In genomic region chr1:192904438-192904895, GRCh38 we compare ENCODE assay signal across 9 cellular contexts.
A peak's percentile ranks its signal among the peaks of the same experiment; 100 is the strongest.
DNase-seq lines count a peak whose midpoint lies in the region; ATAC-seq, FAIRE-seq and TF ChIP-seq lines count a peak whose summit lies in the region.
"Had no signal": no experiment of that assay in that cellular context is flagged by ENCODE, and none has a peak within 500 bp of the region (broad histone marks: within the 10 kb centered on the region; RNA-seq: fewer than 3 reads in every experiment).

No MANE protein-coding gene starts in this region.

- H4K91ac ChIP-seq in neuronal stem cell (ENCODE audit: low read depth, low read length, poor library complexity) = no peak overlapping the region

- H4K20me1 ChIP-seq in endothelial cell of umbilical vein (replicated peaks; ENCODE audit: control insufficient read depth, extremely low read depth, insufficient read depth, low read length) = no peaks in the 10 kb centered on the region

- in situ Hi-C loops in gastrocnemius medialis (cut with MboI; ENCODE audit: low sequenced_read_pairs in 4 of 4) = no loop called here

- POLR2A ChIA-PET in endothelial cell of umbilical vein (lab: Charles Lee) = no interaction called here

- no peak overlapping the region for H4K8ac ChIP-seq in neuronal stem cell (ENCODE audit: low read depth, low read length)

- no peak overlapping the region for H3K18ac ChIP-seq in neuronal stem cell (ENCODE audit: low read length)

- no peak overlapping the region for H3K4me3 ChIP-seq in endothelial cell of umbilical vein (replicated peaks in 1 of 3; ENCODE audit: insufficient read depth in 1 of 3, low read depth in 1 of 3, low read length in 3 of 3)
- H3K4me3 ChIP-seq in neuronal stem cell (ENCODE audit: low read length in 2 of 2) = no peak overlapping the region
- no peak overlapping the region for H3K4me3 ChIP-seq in gastrocnemius medialis
- H3K4me3 ChIP-seq: Peyer's patch had no signal

- no peak overlapping the region for H2BK12ac ChIP-seq in neuronal stem cell (ENCODE audit: low read length)

- no peak overlapping the region for H2AK5ac ChIP-seq in neuronal stem cell (ENCODE audit: low read depth, low read length)

- peak; percentile 28 for FAIRE-seq in endothelial cell of umbilical vein (lab: Jason Lieb, UNC)

- no peak overlapping the region for H3K23ac ChIP-seq in neuronal stem cell (ENCODE audit: low read depth, low read length, poor library complexity)

- no peaks in the 10 kb centered on the region for H3K36me3 Mint-ChIP-seq in glutamatergic neuron (ENCODE audit: unreplicated experiment)

- WGBS in neuronal stem cell (ENCODE audit: extremely low coverage in 2 of 2, insufficient read length in 2 of 2, insufficient replicate concordance in 1 of 2), 2 donors = no CpG with 5 or more reads among the region's 7 CpGs

- no peaks in the 10 kb centered on the region for H3K79me2 ChIP-seq in endothelial cell of umbilical vein (ENCODE audit: control insufficient read depth, insufficient read depth, low read length)

- H3K4me1 ChIP-seq in endothelial cell of umbilical vein (ENCODE audit: control insufficient read depth, extremely low read depth, insufficient read depth, low read length) (no peaks in the 10 kb centered on the region), neuronal stem cell (ENCODE audit: control insufficient read depth in 2 of 2, insufficient read depth in 1 of 2, low read depth in 1 of 2, low read length in 2 of 2) (no peaks in the 10 kb centered on the region), gastrocnemius medialis (peaks cover 5 to 7% of the 10 kb centered on the region in 2 donors)
- H3K4me1 ChIP-seq: Peyer's patch had no signal

- peak overlapping the region; percentile 48 for H2AFZ ChIP-seq in endothelial cell of umbilical vein (ENCODE audit: low read depth, low read length)
- peak overlapping the region; percentile 60 for H2AFZ ChIP-seq in neuronal stem cell (ENCODE audit: low read length)

- H3K4me2 ChIP-seq in endothelial cell of umbilical vein (ENCODE audit: insufficient read depth, low read length) (peak overlapping the region; percentile 43), neuronal stem cell (ENCODE audit: insufficient read depth, low read length, poor library complexity, severe bottlenecking) (no peak overlapping the region)

- no peak overlapping the region for H3K14ac ChIP-seq in neuronal stem cell (ENCODE audit: low read length)

- no peaks in the 10 kb centered on the region for H3K9me1 ChIP-seq in endothelial cell of umbilical vein (replicated peaks; ENCODE audit: control insufficient read depth, extremely low read depth, insufficient read depth, low read length)

- DNase-seq in CD1c-positive myeloid dendritic cell (ENCODE audit: extremely low spot score) (peak; percentile 72), HT1080 (ENCODE audit: low read depth) (peak; percentile 61), endothelial cell of umbilical vein (ENCODE audit: low read depth, low spot score) (peak; percentile 38), neuronal stem cell (ENCODE audit: low spot score) (no peak), NCI-H146 (lab: John Stamatoyannopoulos, UW) (no peak), glutamatergic neuron (no peak), mesenteric fat pad (ENCODE audit: low spot score) (no peak), gastrocnemius medialis (no peak)
- DNase-seq: Peyer's patch had no signal

- H3K4ac ChIP-seq in neuronal stem cell (ENCODE audit: low read length) = no peak overlapping the region

- H3K9ac ChIP-seq in endothelial cell of umbilical vein (replicated peaks; ENCODE audit: extremely low read depth, insufficient read depth, low read length) = no peak overlapping the region
- H3K9ac ChIP-seq in neuronal stem cell (ENCODE audit: low read depth, low read length, poor library complexity) = no peak overlapping the region

- H3K4me1 Mint-ChIP-seq in glutamatergic neuron (ENCODE audit: low read depth, unreplicated experiment) = no peaks in the 10 kb centered on the region

- no peak for ATAC-seq in gastrocnemius medialis

- BruUV-seq in endothelial cell of umbilical vein (replicated peaks; lab: Mats Ljungman, UMichigan) = no TSS peak

- no peak overlapping the region for H2BK15ac ChIP-seq in neuronal stem cell (ENCODE audit: low read length)

- no peaks in the 10 kb centered on the region for H3K79me1 ChIP-seq in neuronal stem cell (ENCODE audit: low read depth, low read length)

- H2BK5ac ChIP-seq in neuronal stem cell (ENCODE audit: low read length) = no peak overlapping the region

- intact Hi-C loops in endothelial cell of umbilical vein (cut with micrococcal nuclease) (no loop called here), gastrocnemius medialis (cut with DNase I; ENCODE audit: low total_unique reads) (no loop called here)

- TF ChIP-seq POLR2A in endothelial cell of umbilical vein (IDR thresholded peaks at IDR 0.05; ENCODE audit: low read depth, low read length) (no peak), gastrocnemius medialis (IDR thresholded peaks at IDR 0.05) (no peak)

- CTCF ChIA-PET in endothelial cell of umbilical vein (lab: Charles Lee) = interaction anchor here (1.1 kb wide), 1 partner anchor 115 kb away, joined by 3 read pairs; no protein-coding TSS in a partner anchor

- H2BK120ac ChIP-seq in neuronal stem cell (ENCODE audit: low read depth, low read length) = no peak overlapping the region

- H3K9me3 ChIP-seq in endothelial cell of umbilical vein (replicated peaks; ENCODE audit: control insufficient read depth, insufficient read depth, low read length) = no peaks in the 10 kb centered on the region
- H3K9me3 ChIP-seq in neuronal stem cell (replicated peaks in 1 of 2; ENCODE audit: control insufficient read depth in 2 of 2, insufficient read depth in 1 of 2, low read depth in 1 of 2, low read length in 2 of 2) = no peaks in the 10 kb centered on the region
- no peaks in the 10 kb centered on the region for H3K9me3 ChIP-seq in gastrocnemius medialis
- H3K9me3 ChIP-seq: Peyer's patch had no signal

- H3K27ac Mint-ChIP-seq in glutamatergic neuron (ENCODE audit: unreplicated experiment) = no peak overlapping the region

- H3K36me3 ChIP-seq in endothelial cell of umbilical vein (ENCODE audit: control insufficient read depth in 2 of 2, extremely low read depth in 1 of 2, insufficient read depth in 2 of 2, low read length in 2 of 2) (no peaks in the 10 kb centered on the region), neuronal stem cell (replicated peaks in 1 of 2; ENCODE audit: control insufficient read depth in 2 of 2, insufficient read depth in 2 of 2, low read length in 2 of 2) (no peaks in the 10 kb centered on the region), gastrocnemius medialis (no peaks in the 10 kb centered on the region)
- H3K36me3 ChIP-seq: Peyer's patch had no signal

- H3K27me3 ChIP-seq in endothelial cell of umbilical vein (ENCODE audit: control insufficient read depth in 2 of 2, insufficient read depth in 2 of 2, low read length in 2 of 2) (no peaks in the 10 kb centered on the region), neuronal stem cell (ENCODE audit: control insufficient read depth in 3 of 3, insufficient read depth in 3 of 3, low read depth in 1 of 3, low read length in 3 of 3) (no peaks in the 10 kb centered on the region), gastrocnemius medialis (no peaks in the 10 kb centered on the region)
- H3K27me3 ChIP-seq: Peyer's patch had no signal

- TF ChIP-seq CTCF in endothelial cell of umbilical vein (IDR thresholded peaks at IDR 0.05; ENCODE audit: extremely low read depth in 1 of 2, insufficient read depth in 1 of 2, low read depth in 1 of 2, low read length in 2 of 2) (no peak), glutamatergic neuron (IDR thresholded peaks at IDR 0.05; ENCODE audit: partially characterized antibody, unreplicated experiment) (no peak), gastrocnemius medialis (IDR thresholded peaks at IDR 0.05 in 4 of 5, conservative IDR thresholded peaks at IDR 0.05 in 1 of 5) (no peak)

- dilution Hi-C loops in endothelial cell of umbilical vein (cut with MboI; ENCODE audit: extremely low pct_ligation_motif_present, low sequenced_read_pairs) = no loop called here

- H3K4me3 Mint-ChIP-seq in glutamatergic neuron (ENCODE audit: unreplicated experiment) = no peak overlapping the region

- no peaks in the 10 kb centered on the region for H3K9me3 Mint-ChIP-seq in glutamatergic neuron (ENCODE audit: unreplicated experiment)

- H3K27me3 Mint-ChIP-seq in glutamatergic neuron (ENCODE audit: unreplicated experiment) = no peaks in the 10 kb centered on the region

- no peak overlapping the region for H3K27ac ChIP-seq in endothelial cell of umbilical vein (ENCODE audit: insufficient read depth, low read depth, low read length)
- H3K27ac ChIP-seq in neuronal stem cell (replicated peaks; ENCODE audit: low read length) = no peak overlapping the region
- no peak overlapping the region for H3K27ac ChIP-seq in gastrocnemius medialis

TF ChIP-seq in endothelial cell of umbilical vein, 7 proteins besides CTCF, POLR2A, EP300 and RAD21:
- TF ChIP-seq MAX (IDR thresholded peaks at IDR 0.05; ENCODE audit: insufficient read depth, insufficient read length) (no peak), GATA2 (IDR thresholded peaks at IDR 0.05; ENCODE audit: insufficient read depth, insufficient read length, low read depth, low read length) (no peak)

Comparison
In these comparisons a context has a peak if more than half of its experiments do, and no peak if none do; other contexts are left out.
1. DNase-seq: peak in CD1c-positive myeloid dendritic cell (single experiment), HT1080 (single experiment) and endothelial cell of umbilical vein (single experiment); none in neuronal stem cell (single experiment), NCI-H146 (single experiment), glutamatergic neuron (single experiment), mesenteric fat pad (single experiment) and gastrocnemius medialis (0 of 2).